Comparison of ENCODE assay signal across 8 cellular contexts in the genomic region with DNA sequence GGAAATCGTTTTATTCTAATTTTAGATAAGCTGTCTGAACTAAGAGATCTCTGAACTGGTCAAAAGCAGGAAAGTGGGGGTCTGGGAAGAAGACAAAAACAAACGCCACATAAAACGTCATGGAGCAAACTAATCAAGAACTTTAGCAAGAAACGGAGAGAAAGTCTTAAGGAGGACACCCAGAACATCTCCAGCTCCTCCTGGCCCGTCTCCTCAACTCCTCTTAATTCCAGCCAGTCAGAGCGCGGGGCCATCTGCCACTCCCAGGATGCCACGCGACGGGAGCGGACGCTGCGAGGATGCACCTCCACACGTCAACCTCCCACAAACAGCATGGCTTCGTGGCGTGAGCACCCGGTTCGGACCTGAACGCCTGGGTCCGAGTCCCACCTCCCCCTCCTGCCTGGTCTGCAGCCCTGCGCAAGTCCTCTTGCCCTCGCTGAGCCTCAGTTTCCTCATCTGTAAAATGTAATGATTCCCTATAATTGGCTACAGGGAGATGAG. TPM values are rescaled to one million over a fixed set of nuclear protein-coding genes. Genes with fewer than 3 reads are reported as not detected.
DNase-seq lines count a peak whose midpoint lies in the region; TF ChIP-seq lines count a peak whose summit lies in the region.

No MANE protein-coding gene starts in this region.

- peak overlapping the region; percentile 88 for H3K4me3 ChIP-seq in left ventricle myocardium inferior
- peak overlapping the region; percentile 83 for H3K4me3 ChIP-seq in urinary bladder (ENCODE audit: low read depth, low read length)

- WGBS in urinary bladder: under 1% methylated on average over 22 of the region's 22 CpGs

- peak overlapping the region; percentile 93 for H3K4me3 Mint-ChIP-seq in T-helper 1 cell treated with Interleukin-12 subunit alpha and Interleukin-12 subunit beta and Interleukin-4 antibody, amounts not matched to agents 30 μg/mL and 1 μg/mL, for 36 hours

- H3K27ac ChIP-seq in left ventricle myocardium inferior (replicated peaks) (peak overlapping the region; percentile 95), urinary bladder (ENCODE audit: low read depth) (peak overlapping the region; percentile 93)

- intact Hi-C loops in left ventricle myocardium inferior (cut with micrococcal nuclease): no loop called here
- intact Hi-C loops in posterior vena cava (cut with DNase I): no loop called here

- H3K4me1 Mint-ChIP-seq in T-helper 1 cell treated with Interleukin-12 subunit alpha and Interleukin-12 subunit beta and Interleukin-4 antibody, amounts not matched to agents 30 μg/mL and 1 μg/mL, for 36 hours (ENCODE audit: low read depth): peaks cover 35% of the 10 kb centered on the region

- H3K27me3 Mint-ChIP-seq in T-helper 1 cell treated with Interleukin-12 subunit alpha and Interleukin-12 subunit beta and Interleukin-4 antibody, amounts not matched to agents 30 μg/mL and 1 μg/mL, for 36 hours (ENCODE audit: low read depth): peaks cover 30% of the 10 kb centered on the region

- no peaks in the 10 kb centered on the region for H3K9me3 Mint-ChIP-seq in T-helper 1 cell treated with Interleukin-12 subunit alpha and Interleukin-12 subunit beta and Interleukin-4 antibody, amounts not matched to agents 30 μg/mL and 1 μg/mL, for 36 hours

- DNase-seq in DMS 273 (lab: John Stamatoyannopoulos, UW; ENCODE audit: unreplicated experiment) (peak; percentile 91), H4 (ENCODE audit: low spot score) (peak; percentile 71), NCI-H1436 treated with DMSO at 0.1 percent for 48 hours (lab: John Stamatoyannopoulos, UW) (peak; percentile 9), amniotic stem cell (lab: John Stamatoyannopoulos, UW) (peak; percentile 26), left ventricle myocardium inferior (peak; percentile 82), posterior vena cava (ENCODE audit: low spot score) (peak; percentile 95)

- peak overlapping the region; percentile 98 for H3K27ac Mint-ChIP-seq in T-helper 1 cell treated with Interleukin-12 subunit alpha and Interleukin-12 subunit beta and Interleukin-4 antibody, amounts not matched to agents 30 μg/mL and 1 μg/mL, for 36 hours

- H3K36me3 Mint-ChIP-seq in T-helper 1 cell treated with Interleukin-12 subunit alpha and Interleukin-12 subunit beta and Interleukin-4 antibody, amounts not matched to agents 30 μg/mL and 1 μg/mL, for 36 hours (ENCODE audit: low read depth): peaks cover 4% of the 10 kb centered on the region

- H3K4me1 ChIP-seq in left ventricle myocardium inferior (peaks cover 94% of the 10 kb centered on the region), urinary bladder (ENCODE audit: insufficient read depth) (no peaks in the 10 kb centered on the region)

- no peak for TF ChIP-seq CTCF in left ventricle myocardium inferior (IDR thresholded peaks at IDR 0.05; ENCODE audit: borderline replicate concordance)

- no peaks in the 10 kb centered on the region for H3K9me3 ChIP-seq in left ventricle myocardium inferior (replicated peaks)

- no peaks in the 10 kb centered on the region for H3K36me3 ChIP-seq in left ventricle myocardium inferior
- no peaks in the 10 kb centered on the region for H3K36me3 ChIP-seq in urinary bladder (ENCODE audit: insufficient read depth)

- no peaks in the 10 kb centered on the region for H3K27me3 ChIP-seq in left ventricle myocardium inferior (ENCODE audit: low read depth)

RNA-seq across cellular contexts. Expression of a gene that starts 0.6 kb away (rescaled TPM):
- total RNA-seq in H4 (2014; rRNA removed; shearing (Covaris generic)): 94.0 and 107 TPM in 2 replicates
- total RNA-seq in left ventricle myocardium inferior (42.7 TPM), posterior vena cava (10 to 100 TPM; 29.5 to 32.1 TPM), urinary bladder (49.0 TPM)
- 43.7 TPM for polyA plus RNA-seq in urinary bladder

RNA-seq across cellular contexts. Expression of a gene that starts 1.1 kb away (rescaled TPM):
- total RNA-seq in H4 (2014; rRNA removed; shearing (Covaris generic)): 9.6 and 10.6 TPM in 2 replicates
- total RNA-seq in left ventricle myocardium inferior: 17.1 TPM
- 10 to 100 TPM; 15.6 to 16.5 TPM for total RNA-seq in posterior vena cava
- 3.5 TPM for total RNA-seq in urinary bladder
- polyA plus RNA-seq in urinary bladder: 23.6 TPM

RNA-seq across cellular contexts. Expression of a gene that starts 51.6 kb away (rescaled TPM):
- 38.5 and 49.4 TPM in 2 replicates for total RNA-seq in H4 (2014; rRNA removed; shearing (Covaris generic))
- 17.8 TPM for total RNA-seq in left ventricle myocardium inferior
- total RNA-seq in posterior vena cava: 10 to 100 TPM; 21.5 to 24.8 TPM
- total RNA-seq in urinary bladder: 23.2 TPM
- polyA plus RNA-seq in urinary bladder: 25.0 TPM

RNA-seq across cellular contexts. Expression of a gene that starts 51.8 kb away (rescaled TPM):
- 75.0 and 87.7 TPM in 2 replicates for total RNA-seq in H4 (2014; rRNA removed; shearing (Covaris generic))
- total RNA-seq in left ventricle myocardium inferior (14.9 TPM), posterior vena cava (10 to 100 TPM; 22.3 to 28.6 TPM), urinary bladder (25.4 TPM)
- polyA plus RNA-seq in urinary bladder: 29.8 TPM

Comparison
In these comparisons a context has a peak if more than half of its experiments do, and no peak if none do; other contexts are left out.
1. Peak in every context shown above with its lines: DNase-seq, H3K4me3 ChIP-seq and H3K27ac ChIP-seq.
2. DNase-seq: peak in every context shown above with its lines; median percentile 95 in posterior vena cava; 91 in DMS 273; 82 in left ventricle myocardium inferior; 71 in H4; 26 in amniotic stem cell; 9 in NCI-H1436 treated with DMSO at 0.1 percent for 48 hours.